Comparison of ENCODE assay signal across 20 cellular contexts in genomic region chr14:52154992-52155655, GRCh38.
A peak's percentile ranks its signal among the peaks of the same experiment; 100 is the strongest.
DNase-seq lines count a peak whose midpoint lies in the region; ATAC-seq and TF ChIP-seq lines count a peak whose summit lies in the region.
"Had no signal": no experiment of that assay in that cellular context is flagged by ENCODE, and none has a peak within 500 bp of the region (broad histone marks: within the 10 kb centered on the region; RNA-seq: fewer than 3 reads in every experiment).

No MANE protein-coding gene starts in this region.

- H3K27me3 Mint-ChIP-seq in activated CD4-positive, alpha-beta T cell treated with anti-CD3 and anti-CD28 coated beads, Interleukin-2, amount 10 ng/mL, durations not matched to agents 7 days and 5 days, result peaks cover 4% of the 10 kb centered on the region
- peaks cover 17% of the 10 kb centered on the region for H3K27me3 Mint-ChIP-seq in T-helper 2 cell treated with Interferon-gamma antibody and Interleukin-4, amounts not matched to agents 5 μg/mL and 100 μg/mL, for 36 hours (ENCODE audit: low read depth)
- H3K27me3 Mint-ChIP-seq in natural killer cell treated with Interleukin-12 subunit alpha and Interleukin-12 subunit beta and Interleukin-15 and Interleukin-18, amount 100 ng/mL, for 72 hours, result no peaks in the 10 kb centered on the region

- peaks cover 4% of the 10 kb centered on the region for H3K36me3 Mint-ChIP-seq in activated CD4-positive, alpha-beta T cell treated with anti-CD3 and anti-CD28 coated beads, Interleukin-2, amount 10 ng/mL, durations not matched to agents 7 days and 5 days (ENCODE audit: low read depth)
- peaks cover 2% of the 10 kb centered on the region for H3K36me3 Mint-ChIP-seq in T-helper 2 cell treated with Interferon-gamma antibody and Interleukin-4, amounts not matched to agents 5 μg/mL and 100 μg/mL, for 36 hours (ENCODE audit: low read depth)
- peaks cover 35% of the 10 kb centered on the region for H3K36me3 Mint-ChIP-seq in natural killer cell treated with Interleukin-12 subunit alpha and Interleukin-12 subunit beta and Interleukin-15 and Interleukin-18, amount 100 ng/mL, for 72 hours

- peak; percentile 22 for DNase-seq in activated CD4-positive, alpha-beta T cell treated with anti-CD3 and anti-CD28 coated beads, Interleukin-2, amount 10 ng/mL, durations not matched to agents 7 days and 5 days
- DNase-seq in activated CD4-positive, alpha-beta T cell treated with anti-CD3 and anti-CD28 coated beads, Interleukin-2, amount 50 U/mL, for 1 hour, result no peak
- DNase-seq in T-helper 2 cell treated with Interferon-gamma antibody and Interleukin-4, amounts not matched to agents 5 μg/mL and 100 μg/mL, for 36 hours (ENCODE audit: low spot score), result peak; percentile 5
- DNase-seq in natural killer cell treated with Interleukin-12 subunit alpha and Interleukin-12 subunit beta and Interleukin-15 and Interleukin-18, amount 100 ng/mL, for 72 hours (ENCODE audit: low spot score), result peak; percentile 64
- DNase-seq in stimulated activated CD4-positive, alpha-beta T cell treated with anti-CD3 and anti-CD28 coated beads, Interleukin-4, amount 100 ng/mL, for 4 hours, result no peak
- DNase-seq in brain microvascular endothelial cell, result no peak
- DNase-seq: activated effector memory CD4-positive, alpha-beta T cell treated with Interleukin-2 at 50 U/mL for 16 hours; islet precursor cell; NCI-H82; occipital lobe; PC-9; SHP77 treated with DMSO at 0.1 percent for 48 hours; substantia nigra had no signal

- H3K9me3 Mint-ChIP-seq in activated CD4-positive, alpha-beta T cell treated with anti-CD3 and anti-CD28 coated beads, Interleukin-2, amount 10 ng/mL, durations not matched to agents 7 days and 5 days, result peaks cover 13% of the 10 kb centered on the region
- peaks cover 15% of the 10 kb centered on the region for H3K9me3 Mint-ChIP-seq in T-helper 2 cell treated with Interferon-gamma antibody and Interleukin-4, amounts not matched to agents 5 μg/mL and 100 μg/mL, for 36 hours
- no peaks in the 10 kb centered on the region for H3K9me3 Mint-ChIP-seq in natural killer cell treated with Interleukin-12 subunit alpha and Interleukin-12 subunit beta and Interleukin-15 and Interleukin-18, amount 100 ng/mL, for 72 hours

- H3K27me3 ChIP-seq in brain microvascular endothelial cell (replicated peaks), result no peaks in the 10 kb centered on the region
- H3K27me3 ChIP-seq: ascending aorta, hepatocyte had no signal

- CTCF ChIA-PET in activated CD4-positive, alpha-beta T cell treated with anti-CD3 and anti-CD28 coated beads, Interleukin-2, amount 10 ng/mL, durations not matched to agents 7 days and 5 days (lab: Charles Lee), result no interaction called here

- H3K4me1 Mint-ChIP-seq in activated CD4-positive, alpha-beta T cell treated with anti-CD3 and anti-CD28 coated beads, Interleukin-2, amount 10 ng/mL, durations not matched to agents 7 days and 5 days, result peaks cover 21% of the 10 kb centered on the region
- H3K4me1 Mint-ChIP-seq in T-helper 2 cell treated with Interferon-gamma antibody and Interleukin-4, amounts not matched to agents 5 μg/mL and 100 μg/mL, for 36 hours (ENCODE audit: low read depth), result peaks cover 11% of the 10 kb centered on the region
- H3K4me1 Mint-ChIP-seq in natural killer cell treated with Interleukin-12 subunit alpha and Interleukin-12 subunit beta and Interleukin-15 and Interleukin-18, amount 100 ng/mL, for 72 hours (ENCODE audit: low read depth in 2 of 2), result peaks cover 51 to 63% of the 10 kb centered on the region in 2 donors

- POLR2A ChIA-PET in activated CD4-positive, alpha-beta T cell treated with anti-CD3 and anti-CD28 coated beads, Interleukin-2, amount 10 ng/mL, durations not matched to agents 7 days and 5 days (lab: Charles Lee), result no interaction called here

- in situ Hi-C loops in brain microvascular endothelial cell (cut with HindIII; ENCODE audit: low pct_ligation_motif_present, low sequenced_read_pairs), result no loop called here

- no peak overlapping the region for H3K4me3 Mint-ChIP-seq in activated CD4-positive, alpha-beta T cell treated with anti-CD3 and anti-CD28 coated beads, Interleukin-2, amount 10 ng/mL, durations not matched to agents 7 days and 5 days
- H3K4me3 Mint-ChIP-seq in T-helper 2 cell treated with Interferon-gamma antibody and Interleukin-4, amounts not matched to agents 5 μg/mL and 100 μg/mL, for 36 hours, result peak overlapping the region; percentile 2
- H3K4me3 Mint-ChIP-seq in natural killer cell treated with Interleukin-12 subunit alpha and Interleukin-12 subunit beta and Interleukin-15 and Interleukin-18, amount 100 ng/mL, for 72 hours, result peak overlapping the region; percentile 80
- H3K4me3 Mint-ChIP-seq: B cell had no signal

- ATAC-seq in GM21390 (IDR thresholded peaks at IDR 0.05; ENCODE audit: unreplicated experiment), result peak; percentile 69
- ATAC-seq in natural killer cell treated with Interleukin-12 subunit alpha and Interleukin-12 subunit beta and Interleukin-15 and Interleukin-18, amount 100 ng/mL, for 72 hours, result peak; percentile 91 to 98
- no peak for ATAC-seq in GM18502 (IDR thresholded peaks at IDR 0.05; ENCODE audit: poor library complexity, unreplicated experiment)

- no peak overlapping the region for H3K27ac Mint-ChIP-seq in activated CD4-positive, alpha-beta T cell treated with anti-CD3 and anti-CD28 coated beads, Interleukin-2, amount 10 ng/mL, durations not matched to agents 7 days and 5 days
- H3K27ac Mint-ChIP-seq in T-helper 2 cell treated with Interferon-gamma antibody and Interleukin-4, amounts not matched to agents 5 μg/mL and 100 μg/mL, for 36 hours, result no peak overlapping the region
- peak overlapping the region; percentile 79 to 89 for H3K27ac Mint-ChIP-seq in natural killer cell treated with Interleukin-12 subunit alpha and Interleukin-12 subunit beta and Interleukin-15 and Interleukin-18, amount 100 ng/mL, for 72 hours
- H3K27ac Mint-ChIP-seq: B cell; T-helper 1 cell treated with Interleukin-12 subunit alpha and Interleukin-12 subunit beta and Interleukin-4 antibody, amounts not matched to agents 30 μg/mL and 1 μg/mL, for 36 hours had no signal

- H3K36me3 ChIP-seq in brain microvascular endothelial cell (replicated peaks), result no peaks in the 10 kb centered on the region
- H3K36me3 ChIP-seq: ascending aorta had no signal

- no peak overlapping the region for H3K27ac ChIP-seq in brain microvascular endothelial cell
- H3K27ac ChIP-seq: ascending aorta, epithelial cell of prostate, hepatocyte, PC-9 had no signal

- no peak for TF ChIP-seq CTCF in brain microvascular endothelial cell (IDR thresholded peaks at IDR 0.05; ENCODE audit: low read depth, low read length, missing control alignments)

- no peak overlapping the region for H3K4me3 ChIP-seq in brain microvascular endothelial cell (ENCODE audit: low read depth, low read length)
- H3K4me3 ChIP-seq: ascending aorta, hepatocyte, PC-9 had no signal

Comparison
In these comparisons a context has a peak if more than half of its experiments do, and no peak if none do; other contexts are left out.
1. DNase-seq: peak in activated CD4-positive, alpha-beta T cell treated with anti-CD3 and anti-CD28 coated beads, Interleukin-2, amount 10 ng/mL, durations not matched to agents 7 days and 5 days (single experiment), T-helper 2 cell treated with Interferon-gamma antibody and Interleukin-4, amounts not matched to agents 5 μg/mL and 100 μg/mL, for 36 hours (single experiment) and natural killer cell treated with Interleukin-12 subunit alpha and Interleukin-12 subunit beta and Interleukin-15 and Interleukin-18, amount 100 ng/mL, for 72 hours (single experiment); none in activated CD4-positive, alpha-beta T cell treated with anti-CD3 and anti-CD28 coated beads, Interleukin-2, amount 50 U/mL, for 1 hour (single experiment), stimulated activated CD4-positive, alpha-beta T cell treated with anti-CD3 and anti-CD28 coated beads, Interleukin-4, amount 100 ng/mL, for 4 hours (0 of 2) and brain microvascular endothelial cell (single experiment).
2. H3K27ac Mint-ChIP-seq: peak in natural killer cell treated with Interleukin-12 subunit alpha and Interleukin-12 subunit beta and Interleukin-15 and Interleukin-18, amount 100 ng/mL, for 72 hours (2 of 2); none in activated CD4-positive, alpha-beta T cell treated with anti-CD3 and anti-CD28 coated beads, Interleukin-2, amount 10 ng/mL, durations not matched to agents 7 days and 5 days (single experiment) and T-helper 2 cell treated with Interferon-gamma antibody and Interleukin-4, amounts not matched to agents 5 μg/mL and 100 μg/mL, for 36 hours (single experiment).